In genomic region chr1:240801445-240801844, GRCh38 we compare ENCODE assay signal across 16 cellular contexts.
DNase-seq lines count a peak whose midpoint lies in the region; ATAC-seq and TF ChIP-seq lines count a peak whose summit lies in the region.
"Had no signal": no experiment of that assay in that cellular context is flagged by ENCODE, and none has a peak within 500 bp of the region (broad histone marks: within the 10 kb centered on the region; RNA-seq: fewer than 3 reads in every experiment).

No MANE protein-coding gene starts in this region.

- TF ChIP-seq CTCF in AG10803 (conservative IDR thresholded peaks at IDR 0.05; ENCODE audit: low read length) (no peak), choroid plexus epithelial cell (conservative IDR thresholded peaks at IDR 0.05; ENCODE audit: low read depth, low read length) (no peak), foreskin fibroblast (IDR thresholded peaks at IDR 0.05; ENCODE audit: low read depth, low read length) (no peak)

- DNase-seq in AG10803 (ENCODE audit: low read depth) (peak; percentile 35), M059J (ENCODE audit: low read depth) (peak; percentile 64), choroid plexus epithelial cell (ENCODE audit: low read depth) (peak; percentile 29), foreskin fibroblast (peak; percentile 56 to 78), DMS53 treated with DMSO at 0.1 percent for 48 hours (lab: John Stamatoyannopoulos, UW; ENCODE audit: unreplicated experiment) (no peak), SIG-M5 treated with dmso at 0.1 percent for 504 hours (lab: John Stamatoyannopoulos, UW; ENCODE audit: unreplicated experiment) (no peak), AG08396 (ENCODE audit: low spot score) (no peak)
- DNase-seq: BE2C, DMS 273 treated with DMSO at 0.1 percent for 48 hours, MV-4-11, NCI-H1417 treated with DMSO at 0.1 percent for 48 hours, NCI-H2029, NCI-H510A treated with DMSO at 0.1 percent for 48 hours, OCI-M1 had no signal

- H3K4me3 ChIP-seq in AG10803 (ENCODE audit: low read length) (no peak overlapping the region), choroid plexus epithelial cell (ENCODE audit: low read depth, low read length) (no peak overlapping the region), foreskin fibroblast (ENCODE audit: low read depth in 1 of 2, low read length in 2 of 2) (no peak overlapping the region)
- H3K4me3 ChIP-seq: SK-N-MC had no signal

- no peak for ATAC-seq in HG02571 (IDR thresholded peaks at IDR 0.05; ENCODE audit: unreplicated experiment)

Comparison
In these comparisons a context has a peak if more than half of its experiments do, and no peak if none do; other contexts are left out.
1. DNase-seq: peak in AG10803 (single experiment), M059J (single experiment), choroid plexus epithelial cell (single experiment) and foreskin fibroblast (2 of 2); none in DMS53 treated with DMSO at 0.1 percent for 48 hours (single experiment), SIG-M5 treated with dmso at 0.1 percent for 504 hours (single experiment) and AG08396 (single experiment).